1 cellular context compared by ENCODE assay signal in genomic region chr12:27383429-27384260, GRCh38.
TF ChIP-seq lines count a peak whose summit lies in the region.

No MANE protein-coding gene starts in this region.

TF ChIP-seq in GM12878, 131 proteins besides CTCF, POLR2A, EP300 and RAD21 (continued from another document):
- no peak for TF ChIP-seq E4F1 (IDR thresholded peaks at IDR 0.05; ENCODE audit: borderline replicate concordance, partially characterized antibody)
- TF ChIP-seq JUNB (IDR thresholded peaks at IDR 0.05) = no peak
- TF ChIP-seq ETV6 (conservative IDR thresholded peaks at IDR 0.05 in 1 of 2, IDR thresholded peaks at IDR 0.05 in 1 of 2; ENCODE audit: borderline replicate concordance in 1 of 2, low read depth in 1 of 2) = no peak
- TF ChIP-seq SMARCA5 (IDR thresholded peaks at IDR 0.05) = 0 out of 2 replicates have a peak, but pooled peaks have one; percentile 10
